In genomic region chr14:92690171-92691011, GRCh38 we compare ENCODE assay signal across 8 cellular contexts. TPM values are rescaled to one million over a fixed set of nuclear protein-coding genes. Genes with fewer than 3 reads are reported as not detected.
DNase-seq lines count a peak whose midpoint lies in the region; ATAC-seq, FAIRE-seq and TF ChIP-seq lines count a peak whose summit lies in the region.

No MANE protein-coding gene starts in this region.

- H3K4me1 ChIP-seq in astrocyte (ENCODE audit: insufficient read depth, low read length) (peaks cover 9% of the 10 kb centered on the region), lung (ENCODE audit: control insufficient read depth in 2 of 2, insufficient read depth in 2 of 2, low read length in 2 of 2) (peaks cover 0 to 22% of the 10 kb centered on the region in 2 donors)

- no peak overlapping the region for H3K9ac ChIP-seq in astrocyte (ENCODE audit: low read length)

- intact Hi-C loops in natural killer cell (cut with micrococcal nuclease): no loop called here

- H3K27ac ChIP-seq in astrocyte (ENCODE audit: low read depth, low read length): no peak overlapping the region
- no peak overlapping the region for H3K27ac ChIP-seq in lung (ENCODE audit: low read depth in 1 of 2, low read length in 1 of 2)

- H2AFZ ChIP-seq in astrocyte (ENCODE audit: low read depth, low read length): no peak overlapping the region

- peaks cover 7% of the 10 kb centered on the region for H3K27me3 ChIP-seq in astrocyte (ENCODE audit: insufficient read depth, low read length)
- no peaks in the 10 kb centered on the region for H3K27me3 ChIP-seq in lung (ENCODE audit: control insufficient read depth, insufficient read depth)

- FAIRE-seq in astrocyte (lab: Jason Lieb, UNC): no peak

- H3K27me3 Mint-ChIP-seq in natural killer cell (ENCODE audit: low read depth in 2 of 2) (no peaks in the 10 kb centered on the region), astrocyte (ENCODE audit: low read depth, unreplicated experiment) (peaks cover 3% of the 10 kb centered on the region)
- H3K27me3 Mint-ChIP-seq in natural killer cell treated with Interleukin-12 subunit alpha and Interleukin-12 subunit beta and Interleukin-15 and Interleukin-18, amount 100 ng/mL, for 72 hours: no peaks in the 10 kb centered on the region

- H3K36me3 Mint-ChIP-seq in natural killer cell: no peaks in the 10 kb centered on the region
- H3K36me3 Mint-ChIP-seq in natural killer cell treated with Interleukin-12 subunit alpha and Interleukin-12 subunit beta and Interleukin-15 and Interleukin-18, amount 100 ng/mL, for 72 hours: peaks cover 4% of the 10 kb centered on the region
- peaks cover 8% of the 10 kb centered on the region for H3K36me3 Mint-ChIP-seq in astrocyte (ENCODE audit: low read depth, unreplicated experiment)

- H3K4me1 Mint-ChIP-seq in natural killer cell: peaks cover 20 to 21% of the 10 kb centered on the region in 2 donors
- H3K4me1 Mint-ChIP-seq in natural killer cell treated with Interleukin-12 subunit alpha and Interleukin-12 subunit beta and Interleukin-15 and Interleukin-18, amount 100 ng/mL, for 72 hours (ENCODE audit: low read depth in 2 of 2): peaks cover 10 to 19% of the 10 kb centered on the region in 2 donors
- H3K4me1 Mint-ChIP-seq in astrocyte (ENCODE audit: low read depth, unreplicated experiment): peaks cover 20% of the 10 kb centered on the region

- H3K36me3 ChIP-seq in astrocyte (ENCODE audit: insufficient read depth, low read length): no peaks in the 10 kb centered on the region
- H3K36me3 ChIP-seq in lung (ENCODE audit: control insufficient read depth in 2 of 2, insufficient read depth in 2 of 2, low read length in 2 of 2): peaks cover 0 to 23% of the 10 kb centered on the region in 2 donors

- peaks cover 9% of the 10 kb centered on the region for H4K20me1 ChIP-seq in astrocyte (ENCODE audit: insufficient read depth, low read length)

- H3K27ac Mint-ChIP-seq in natural killer cell (peak overlapping the region; percentile 65 to 67), astrocyte (ENCODE audit: unreplicated experiment) (no peak overlapping the region)
- peak overlapping the region in 1 of 2 donors; percentile 59 for H3K27ac Mint-ChIP-seq in natural killer cell treated with Interleukin-12 subunit alpha and Interleukin-12 subunit beta and Interleukin-15 and Interleukin-18, amount 100 ng/mL, for 72 hours

- no peak for TF ChIP-seq CTCF in natural killer cell (IDR thresholded peaks at IDR 0.05)
- peak; percentile 44 for TF ChIP-seq CTCF in astrocyte (IDR thresholded peaks at IDR 0.05; ENCODE audit: insufficient read depth, low read depth, low read length)
- no peak for TF ChIP-seq CTCF in lung (IDR thresholded peaks at IDR 0.05; ENCODE audit: control extremely low read depth, extremely low read depth)

- no peak overlapping the region for H3K4me2 ChIP-seq in astrocyte (ENCODE audit: low read length)

- H3K4me3 ChIP-seq in astrocyte (ENCODE audit: insufficient read depth, low read depth, low read length) (no peak overlapping the region), lung (no peak overlapping the region)

- H3K9me3 ChIP-seq in astrocyte (ENCODE audit: insufficient read depth, low read depth, low read length): no peaks in the 10 kb centered on the region
- no peaks in the 10 kb centered on the region for H3K9me3 ChIP-seq in lung (ENCODE audit: control insufficient read depth in 2 of 2, insufficient read depth in 1 of 2, low read length in 1 of 2)

- 72 to 78% methylated on average over 13 of the region's 13 CpGs for WGBS in lung, 2 donors

- H3K4me3 Mint-ChIP-seq in natural killer cell: no peak overlapping the region
- no peak overlapping the region for H3K4me3 Mint-ChIP-seq in natural killer cell treated with Interleukin-12 subunit alpha and Interleukin-12 subunit beta and Interleukin-15 and Interleukin-18, amount 100 ng/mL, for 72 hours
- H3K4me3 Mint-ChIP-seq in astrocyte (ENCODE audit: unreplicated experiment): no peak overlapping the region

- no peaks in the 10 kb centered on the region for H3K79me2 ChIP-seq in astrocyte (ENCODE audit: insufficient read depth, low read length)

- H3K9me3 Mint-ChIP-seq in natural killer cell: no peaks in the 10 kb centered on the region
- H3K9me3 Mint-ChIP-seq in natural killer cell treated with Interleukin-12 subunit alpha and Interleukin-12 subunit beta and Interleukin-15 and Interleukin-18, amount 100 ng/mL, for 72 hours: no peaks in the 10 kb centered on the region
- H3K9me3 Mint-ChIP-seq in astrocyte (ENCODE audit: unreplicated experiment): peaks cover 1% of the 10 kb centered on the region

- DNase-seq in natural killer cell: no peak
- no peak for DNase-seq in natural killer cell treated with Interleukin-12 subunit alpha and Interleukin-12 subunit beta and Interleukin-15 and Interleukin-18, amount 100 ng/mL, for 72 hours (ENCODE audit: low spot score)
- DNase-seq in NCI-H2029 treated with DMSO at 0.1 percent for 48 hours (lab: John Stamatoyannopoulos, UW): peak; percentile 47
- DNase-seq in astrocyte (ENCODE audit: low read depth): peak; percentile 39
- peak; percentile 46 for DNase-seq in lung (ENCODE audit: low spot score)
- no peak for DNase-seq in midbrain (lab: John Stamatoyannopoulos, UW)
- no peak for DNase-seq in GDM1 (lab: John Stamatoyannopoulos, UW)

- ATAC-seq in natural killer cell: no peak
- no peak for ATAC-seq in natural killer cell treated with Interleukin-12 subunit alpha and Interleukin-12 subunit beta and Interleukin-15 and Interleukin-18, amount 100 ng/mL, for 72 hours
- no peak for ATAC-seq in lung (ENCODE audit: insufficient read depth, low FRiP score)
- ATAC-seq in GM18868 (IDR thresholded peaks at IDR 0.05; ENCODE audit: unreplicated experiment): no peak

RNA-seq across cellular contexts. Expression of gene LGMN, which starts 58.0 kb away (rescaled TPM):
- total RNA-seq in natural killer cell (1 to 10 TPM in 2 of 3 donors, under 1 TPM in 1; 0.39 to 6.1 (median 2.5) TPM), astrocyte (232 and 278 TPM in 2 replicates), lung (100 to 1,000 TPM; 122 to 151 TPM)
- total RNA-seq in natural killer cell treated with Interleukin-12 subunit alpha and Interleukin-12 subunit beta and Interleukin-15 and Interleukin-18, amount 100 ng/mL, for 72 hours: not detected
- 100 to 1,000 TPM; 115 to 182 TPM for polyA plus RNA-seq in lung

Comparison
In these comparisons a context has a peak if more than half of its experiments do, and no peak if none do; other contexts are left out.
1. DNase-seq: peak in NCI-H2029 treated with DMSO at 0.1 percent for 48 hours (single experiment), astrocyte (single experiment) and lung (single experiment); none in natural killer cell (single experiment), natural killer cell treated with Interleukin-12 subunit alpha and Interleukin-12 subunit beta and Interleukin-15 and Interleukin-18, amount 100 ng/mL, for 72 hours (single experiment), midbrain (single experiment) and GDM1 (single experiment).
2. RNA of gene LGMN, which starts 58.0 kb away (total RNA-seq): 232 to 278 TPM in astrocyte and 122 to 151 TPM in lung; 0.39 to 6.1 TPM in natural killer cell and not detected in natural killer cell treated with Interleukin-12 subunit alpha and Interleukin-12 subunit beta and Interleukin-15 and Interleukin-18, amount 100 ng/mL, for 72 hours; every median in the first group is over 10 times any median in the second.